In the genomic region with DNA sequence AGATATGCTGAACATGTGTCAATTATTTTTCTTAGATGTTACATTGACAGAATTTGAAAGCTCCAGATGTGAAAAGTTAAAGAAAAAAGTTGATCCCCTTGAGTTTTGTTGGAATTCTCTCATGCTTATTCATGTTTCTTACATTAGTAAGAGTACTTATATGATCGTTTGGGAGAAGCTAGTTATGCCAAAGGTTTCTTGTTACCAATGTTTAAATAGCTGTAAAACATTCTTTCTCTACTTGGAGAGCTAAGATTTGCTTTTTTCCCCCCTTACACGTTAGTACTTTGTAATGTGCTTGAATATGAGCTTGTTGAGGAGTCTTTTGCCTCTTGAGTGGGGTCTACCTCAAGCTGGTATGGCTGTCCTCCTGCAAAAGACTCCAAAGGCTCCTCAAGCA, we compare ENCODE assay signal across 20 cellular contexts.
"Had no signal": no experiment of that assay in that cellular context is flagged by ENCODE, and none has a peak within 500 bp of the region (broad histone marks: within the 10 kb centered on the region; RNA-seq: fewer than 3 reads in every experiment).

No MANE protein-coding gene starts in this region.

- H3K36me3 ChIP-seq: cardiac muscle cell, heart left ventricle, lower lobe of right lung, neural progenitor cell, right lobe of liver, transverse colon had no signal

- H3K27me3 ChIP-seq: cardiac muscle cell, heart left ventricle, neural progenitor cell, right lobe of liver, transverse colon had no signal

- H3K27ac ChIP-seq: cardiac muscle cell, lower lobe of right lung, neural progenitor cell, right lobe of liver, transverse colon had no signal

- H3K4me2 ChIP-seq: neural progenitor cell, smooth muscle cell had no signal

- H3K4me3 ChIP-seq: cardiac muscle cell, heart left ventricle, lower lobe of right lung, neural progenitor cell, right lobe of liver, smooth muscle cell, transverse colon had no signal

- H2AFZ ChIP-seq: neural progenitor cell had no signal

- H3K4me1 ChIP-seq: heart left ventricle, lower lobe of right lung, neural progenitor cell, right lobe of liver, transverse colon had no signal

- H3K9ac ChIP-seq: neural progenitor cell had no signal

- DNase-seq: activated CD4-positive, alpha-beta T cell treated with anti-CD3 and anti-CD28 coated beads, Interleukin-2, amount 50 U/mL, for 48 hours; activated CD8-positive, alpha-beta memory T cell treated with anti-CD3 and anti-CD28 coated beads, Interleukin-2, amount 50 U/mL, for 48 hours; activated naive CD4-positive, alpha-beta T cell treated with anti-CD3 and anti-CD28 coated beads for 36 hours; activated naive CD8-positive, alpha-beta T cell treated with anti-CD3 and anti-CD28 coated beads, Interleukin-2, amount 10 ng/mL, durations not matched to agents 7 days and 5 days; activated T-cell treated with anti-CD3 and anti-CD28 coated beads, Interleukin-2, amount 50 U/mL, for 4 hours; amniotic stem cell; effector CD4-positive, alpha-beta T cell; heart left ventricle; kidney; lower lobe of right lung; naive thymus-derived CD4-positive, alpha-beta T cell; posterior cingulate gyrus; right lobe of liver; stimulated activated CD4-positive, alpha-beta T cell treated with anti-CD3 and anti-CD28 coated beads, Interleukin-15, amount 100 ng/mL, for 24 hours; stimulated activated CD8-positive, alpha-beta memory T cell treated with anti-CD3 and anti-CD28 coated beads, Interleukin-4, amount 100 ng/mL, for 48 hours; stimulated activated naive B cell treated with anti-CD40 and anti-IgM and Interleukin-4, amounts not matched to agents 10 μg/mL and 1 μg/mL and 100 μg/mL, for 72 hours; transverse colon had no signal

- H3K9me3 ChIP-seq: heart left ventricle, lower lobe of right lung, right lobe of liver, transverse colon had no signal
